Comparison of ENCODE assay signal across 6 cellular contexts in genomic region chr9:110311978-110312377, GRCh38. TPM values are rescaled to one million over a fixed set of nuclear protein-coding genes. Genes with fewer than 3 reads are reported as not detected.
"Had no signal": no experiment of that assay in that cellular context is flagged by ENCODE, and none has a peak within 500 bp of the region (broad histone marks: within the 10 kb centered on the region; RNA-seq: fewer than 3 reads in every experiment).

No MANE protein-coding gene starts in this region.

RNA-seq across cellular contexts. Expression of gene TXNDC8, which starts 25.7 kb away (rescaled TPM):
- total RNA-seq: HepG2, HT-29, HT1080, IMR-90, K562 had no signal
- polyA plus RNA-seq: HepG2, IgD-negative memory B cell, IMR-90, K562 had no signal
